In the genomic region with DNA sequence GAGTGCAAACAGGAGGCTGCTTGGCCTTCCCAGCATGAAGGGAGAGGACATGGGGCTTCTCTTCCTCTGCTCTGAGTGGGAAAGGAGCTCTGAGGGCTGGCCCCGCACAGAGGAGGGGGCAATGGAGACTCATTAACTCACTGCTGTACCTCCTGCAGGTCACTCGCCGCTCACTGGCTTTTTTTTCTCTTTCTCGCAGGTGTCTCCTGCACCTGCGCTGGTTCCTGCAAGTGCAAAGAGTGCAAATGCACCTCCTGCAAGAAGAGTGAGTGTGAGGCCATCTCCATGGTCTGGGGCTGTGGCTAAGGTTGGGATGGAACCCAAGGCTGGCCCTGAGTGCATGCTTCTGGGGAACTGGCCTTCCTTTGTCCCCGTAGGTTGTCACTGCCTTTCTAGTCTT, we compare ENCODE assay signal across 11 cellular contexts. TPM values are rescaled to one million over a fixed set of nuclear protein-coding genes. Genes with fewer than 3 reads are reported as not detected.
DNase-seq lines count a peak whose midpoint lies in the region; ATAC-seq and TF ChIP-seq lines count a peak whose summit lies in the region.
"Had no signal": no experiment of that assay in that cellular context is flagged by ENCODE, and none has a peak within 500 bp of the region (broad histone marks: within the 10 kb centered on the region; RNA-seq: fewer than 3 reads in every experiment).

No MANE protein-coding gene starts in this region.

- no peak for DNase-seq in A673 (ENCODE audit: low spot score)
- DNase-seq in central memory CD8-positive, alpha-beta T cell (ENCODE audit: low spot score in 2 of 2): no peak
- no peak for DNase-seq in naive thymus-derived CD4-positive, alpha-beta T cell
- no peak for DNase-seq in cerebellar nuclear complex (lab: John Stamatoyannopoulos, UW)
- no peak for DNase-seq in mucosa of descending colon
- DNase-seq: activated CD4-positive, alpha-beta T cell treated with anti-CD3 and anti-CD28 coated beads for 4 hours; NCI-H226 had no signal

- no peak for ATAC-seq in central memory CD8-positive, alpha-beta T cell (replicated peaks; ENCODE audit: extremely low read depth, poor library complexity, severe bottlenecking)
- ATAC-seq in naive thymus-derived CD4-positive, alpha-beta T cell: no peak
- no peak for ATAC-seq in HG03378 (IDR thresholded peaks at IDR 0.05; ENCODE audit: unreplicated experiment)
- ATAC-seq in GM18498 (IDR thresholded peaks at IDR 0.05; ENCODE audit: unreplicated experiment): no peak
- ATAC-seq in mucosa of descending colon: no peak

- TF ChIP-seq CTCF in A673 (conservative IDR thresholded peaks at IDR 0.05; ENCODE audit: low read depth, low read length) (no peak), mucosa of descending colon (IDR thresholded peaks at IDR 0.05) (no peak)

- no peaks in the 10 kb centered on the region for H3K9me3 ChIP-seq in A673 (ENCODE audit: low read depth, low read length, poor library complexity, severe bottlenecking)
- no peaks in the 10 kb centered on the region for H3K9me3 ChIP-seq in HUES48 (ENCODE audit: control insufficient read depth, insufficient read depth, low read length)
- no peaks in the 10 kb centered on the region for H3K9me3 ChIP-seq in naive thymus-derived CD4-positive, alpha-beta T cell (ENCODE audit: control insufficient read depth in 2 of 3, low read length in 3 of 3)
- H3K9me3 ChIP-seq in mucosa of descending colon: no peaks in the 10 kb centered on the region

- peaks cover 35% of the 10 kb centered on the region for H3K4me1 Mint-ChIP-seq in central memory CD8-positive, alpha-beta T cell
- peaks cover 18 to 51% (median 31%) of the 10 kb centered on the region in 7 donors for H3K4me1 Mint-ChIP-seq in naive thymus-derived CD4-positive, alpha-beta T cell

- H3K4me1 ChIP-seq in A673 (ENCODE audit: insufficient read depth, low read length, poor library complexity, severe bottlenecking): no peaks in the 10 kb centered on the region
- H3K4me1 ChIP-seq in HUES48 (ENCODE audit: control insufficient read depth, insufficient read depth, low read length): peaks cover 11% of the 10 kb centered on the region
- H3K4me1 ChIP-seq in naive thymus-derived CD4-positive, alpha-beta T cell (ENCODE audit: control insufficient read depth in 2 of 2, insufficient read depth in 2 of 2, low read length in 2 of 2): peaks cover 7 to 12% of the 10 kb centered on the region in 2 donors
- H3K4me1 ChIP-seq in mucosa of descending colon (ENCODE audit: low read depth): peaks cover 15% of the 10 kb centered on the region

- H3K36me3 Mint-ChIP-seq in central memory CD8-positive, alpha-beta T cell (ENCODE audit: insufficient read depth): peaks cover 3% of the 10 kb centered on the region
- H3K36me3 Mint-ChIP-seq in naive thymus-derived CD4-positive, alpha-beta T cell: peaks cover 0 to 6% (median 0%) of the 10 kb centered on the region in 5 donors

- POLR2A ChIA-PET in A673 (lab: Charles Lee; ENCODE audit: low non-redundant PET): no interaction called here
- POLR2A ChIA-PET in naive thymus-derived CD4-positive, alpha-beta T cell (lab: Charles Lee): interaction anchor here (1.1 to 3.5 kb wide), 3 partner anchors 18 to 50 kb away, joined by 3 to 19 read pairs (median 5); a partner anchor contains a TSS

- peak overlapping the region; percentile 66 for H3K4me3 ChIP-seq in A673 (ENCODE audit: low read depth, low read length, poor library complexity, severe bottlenecking)
- H3K4me3 ChIP-seq in HUES48 (ENCODE audit: low read depth, low read length): peak overlapping the region; percentile 66
- peak overlapping the region; percentile 91 for H3K4me3 ChIP-seq in naive thymus-derived CD4-positive, alpha-beta T cell (ENCODE audit: low read length)
- no peak overlapping the region for H3K4me3 ChIP-seq in mucosa of descending colon

- H3K4me3 Mint-ChIP-seq in central memory CD8-positive, alpha-beta T cell: peak overlapping the region; percentile 91
- H3K4me3 Mint-ChIP-seq in naive thymus-derived CD4-positive, alpha-beta T cell: peak overlapping the region; percentile 79 to 99 (median 94)

- CTCF ChIA-PET in A673 (lab: Charles Lee): no interaction called here
- CTCF ChIA-PET in naive thymus-derived CD4-positive, alpha-beta T cell (lab: Charles Lee): no interaction called here

- no peaks in the 10 kb centered on the region for H3K9me3 Mint-ChIP-seq in central memory CD8-positive, alpha-beta T cell
- no peaks in the 10 kb centered on the region for H3K9me3 Mint-ChIP-seq in naive thymus-derived CD4-positive, alpha-beta T cell

- H3K27ac Mint-ChIP-seq in central memory CD8-positive, alpha-beta T cell (ENCODE audit: low read depth): peak overlapping the region; percentile 95
- peak overlapping the region in 6 of 9 donors; percentile 27 to 94 (median 78) for H3K27ac Mint-ChIP-seq in naive thymus-derived CD4-positive, alpha-beta T cell

- H3K36me3 ChIP-seq in A673 (ENCODE audit: insufficient read depth, low read length, poor library complexity, severe bottlenecking) (no peaks in the 10 kb centered on the region), HUES48 (ENCODE audit: control insufficient read depth, insufficient read depth, low read length) (no peaks in the 10 kb centered on the region), mucosa of descending colon (ENCODE audit: low read depth) (no peaks in the 10 kb centered on the region)
- H3K36me3 ChIP-seq in naive thymus-derived CD4-positive, alpha-beta T cell (ENCODE audit: control insufficient read depth in 2 of 3, insufficient read depth in 3 of 3, low read length in 3 of 3): no peaks in the 10 kb centered on the region

- H3K27me3 ChIP-seq in A673 (replicated peaks; ENCODE audit: insufficient read depth, low read depth, low read length, poor library complexity): peaks cover 13% of the 10 kb centered on the region
- peaks cover 88% of the 10 kb centered on the region for H3K27me3 ChIP-seq in HUES48 (ENCODE audit: control insufficient read depth, insufficient read depth, low read length)
- H3K27me3 ChIP-seq in naive thymus-derived CD4-positive, alpha-beta T cell (ENCODE audit: control insufficient read depth in 2 of 2, insufficient read depth in 2 of 2, low read length in 2 of 2): no peaks in the 10 kb centered on the region

- BruUV-seq in A673 (replicated peaks; lab: Mats Ljungman, UMichigan): no TSS peak

- intact Hi-C loops in A673 (cut with micrococcal nuclease; ENCODE audit: unreplicated experiment) (no loop called here), mucosa of descending colon (cut with DNase I, micrococcal nuclease) (no loop called here)
- intact Hi-C loops in naive thymus-derived CD4-positive, alpha-beta T cell (cut with micrococcal nuclease): no loop called here

- no peaks in the 10 kb centered on the region for H3K27me3 Mint-ChIP-seq in central memory CD8-positive, alpha-beta T cell
- peaks cover 0 to 18% (median 2%) of the 10 kb centered on the region in 5 donors for H3K27me3 Mint-ChIP-seq in naive thymus-derived CD4-positive, alpha-beta T cell

- no peak overlapping the region for H3K27ac ChIP-seq in A673 (ENCODE audit: low read depth, low read length, poor library complexity, severe bottlenecking)
- H3K27ac ChIP-seq in HUES48 (ENCODE audit: low read depth, low read length): no peak overlapping the region
- H3K27ac ChIP-seq in naive thymus-derived CD4-positive, alpha-beta T cell (ENCODE audit: low read depth, low read length): peak overlapping the region; percentile 64

- no peak overlapping the region for H3K9ac ChIP-seq in HUES48 (ENCODE audit: low read depth, low read length)

RNA-seq across cellular contexts. Expression of a gene that starts 0.7 kb away (rescaled TPM):
- total RNA-seq in A673 (2021) (7.7 and 26.9 TPM in 2 replicates), mucosa of descending colon (10 to 100 TPM in 2 of 3 donors, 1 to 10 TPM in 1; 6.1 to 35.5 (median 27.8) TPM)
- total RNA-seq in naive thymus-derived CD4-positive, alpha-beta T cell: 10 to 100 TPM in 1 of 5 experiments, 1 to 10 TPM in 4; 5.6 to 20.6 (median 8.7) TPM
- polyA plus RNA-seq in naive thymus-derived CD4-positive, alpha-beta T cell: 10 to 100 TPM; 22.1 to 42.4 TPM

RNA-seq across cellular contexts. Expression of a gene that starts 6.8 kb away (rescaled TPM):
- total RNA-seq in A673 (2021) (not detected in 2 replicates), mucosa of descending colon (not detected)
- total RNA-seq in naive thymus-derived CD4-positive, alpha-beta T cell: not detected
- not detected for polyA plus RNA-seq in naive thymus-derived CD4-positive, alpha-beta T cell
- total RNA-seq: renal cortical epithelial cell had no signal

RNA-seq across cellular contexts. Expression of a gene that starts 9.4 kb away (rescaled TPM):
- 10.8 and 48.8 TPM in 2 replicates for total RNA-seq in A673 (2021)
- total RNA-seq in naive thymus-derived CD4-positive, alpha-beta T cell: 10 to 100 TPM in 1 of 5 experiments, 1 to 10 TPM in 1, not detected in 3; 1.2 to 36.1 TPM
- polyA plus RNA-seq in naive thymus-derived CD4-positive, alpha-beta T cell: not detected
- total RNA-seq in mucosa of descending colon: 100 to 1,000 TPM in 1 of 3 donors, 10 to 100 TPM in 1, 1 to 10 TPM in 1; 7.3 to 210 (median 83.8) TPM

RNA-seq across cellular contexts. Expression of a gene that starts 11.1 kb away (rescaled TPM):
- total RNA-seq in A673 (2021) (2.4 TPM in 1 of 2 replicates, not detected in the other), mucosa of descending colon (10 to 100 TPM in 1 of 3 donors, 1 to 10 TPM in 2; 1.5 to 52.8 (median 9.4) TPM)
- 1 to 10 TPM in 1 of 5 experiments, not detected in 4; 1.6 TPM for total RNA-seq in naive thymus-derived CD4-positive, alpha-beta T cell
- not detected for polyA plus RNA-seq in naive thymus-derived CD4-positive, alpha-beta T cell

RNA-seq across cellular contexts. Expression of a gene that starts 20.0 kb away (rescaled TPM):
- not detected in 2 replicates for total RNA-seq in A673 (2021)
- total RNA-seq in naive thymus-derived CD4-positive, alpha-beta T cell: under 1 TPM in 1 of 5 experiments, not detected in 4; 0.92 TPM
- not detected for polyA plus RNA-seq in naive thymus-derived CD4-positive, alpha-beta T cell
- 1 to 10 TPM; 4.5 to 9.7 (median 8.9) TPM for total RNA-seq in mucosa of descending colon
